Comparison of ENCODE assay signal across 8 cellular contexts in genomic region chr20:44965651-44966029, GRCh38. TPM values are rescaled to one million over a fixed set of nuclear protein-coding genes. Genes with fewer than 3 reads are reported as not detected.
DNase-seq lines count a peak whose midpoint lies in the region; ATAC-seq, FAIRE-seq and TF ChIP-seq lines count a peak whose summit lies in the region.

No MANE protein-coding gene starts in this region.

- peak overlapping the region; percentile 82 for H3K4me2 ChIP-seq in H9 (ENCODE audit: insufficient read depth, insufficient read length, low read length)
- peak overlapping the region; percentile 84 for H3K4me2 ChIP-seq in hepatocyte

- H3K18ac ChIP-seq in H9 (ENCODE audit: insufficient read length, low read depth, low read length), result no peak overlapping the region

- H3K79me2 ChIP-seq in H9 (ENCODE audit: insufficient read depth, low read length), result peaks cover 14% of the 10 kb centered on the region; the same call in 1 of the 2 replicates
- H3K79me2 ChIP-seq in hepatocyte, result peaks cover 39% of the 10 kb centered on the region

- H4K20me1 ChIP-seq in H9 (ENCODE audit: control insufficient read depth, insufficient read depth, insufficient read length) (no peaks in the 10 kb centered on the region), hepatocyte (ENCODE audit: insufficient read depth, poor library complexity, severe bottlenecking) (no peaks in the 10 kb centered on the region)

- H3K23me2 ChIP-seq in H9 (ENCODE audit: insufficient read length, low read depth, low read length, poor library complexity, severe bottlenecking), result peaks cover 5% of the 10 kb centered on the region

- H2BK5ac ChIP-seq in H9 (ENCODE audit: insufficient read length, low read length), result no peak overlapping the region

- H3K27me3 ChIP-seq in H9 (ENCODE audit: insufficient read depth, low read length) (no peaks in the 10 kb centered on the region; the same call in 1 of the 2 replicates), hepatocyte (no peaks in the 10 kb centered on the region), small intestine (ENCODE audit: control insufficient read depth in 2 of 2, insufficient read depth in 2 of 2, low read length in 2 of 2) (no peaks in the 10 kb centered on the region)

- no peak overlapping the region for H3K56ac ChIP-seq in H9 (ENCODE audit: insufficient read length, low read depth, low read length)

- no peak overlapping the region for H3K4ac ChIP-seq in H9 (ENCODE audit: low read depth, low read length)

- peaks cover 44 to 51% of the 10 kb centered on the region in 2 experiments for H3K4me1 Mint-ChIP-seq in H9
- peaks cover 68% of the 10 kb centered on the region for H3K4me1 Mint-ChIP-seq in activated CD4-positive, alpha-beta memory T cell treated with anti-CD3 and anti-CD28 coated beads, Interleukin-2, amount 10 ng/mL, durations not matched to agents 7 days and 5 days

- no peak overlapping the region for H3K14ac ChIP-seq in H9 (ENCODE audit: insufficient read depth, low read length)

- no peaks in the 10 kb centered on the region for H3K4me1 ChIP-seq in H9 (ENCODE audit: insufficient read depth, low read length)
- peaks cover 18% of the 10 kb centered on the region for H3K4me1 ChIP-seq in hepatocyte (ENCODE audit: insufficient read depth)
- H3K4me1 ChIP-seq in small intestine (ENCODE audit: control insufficient read depth in 2 of 2, insufficient read depth in 1 of 2, low read depth in 1 of 2, low read length in 1 of 2), result peaks cover 1 to 8% of the 10 kb centered on the region in 2 donors

- DNase-seq in H9, result no peak
- DNase-seq in activated CD4-positive, alpha-beta memory T cell treated with anti-CD3 and anti-CD28 coated beads, Interleukin-2, amount 10 ng/mL, durations not matched to agents 7 days and 5 days, result no peak
- DNase-seq in hepatocyte (ENCODE audit: low spot score), result no peak
- DNase-seq in small intestine, result no peak
- DNase-seq in nucleus accumbens (lab: John Stamatoyannopoulos, UW), result no peak
- DNase-seq in EL, result no peak

- H3K4me3 ChIP-seq in hepatocyte (peak overlapping the region; percentile 35), small intestine (ENCODE audit: low read depth in 1 of 2, low read length in 2 of 2) (peak overlapping the region in 1 of 2 donors; percentile 82)

- peaks cover 41% of the 10 kb centered on the region for H3K27me3 Mint-ChIP-seq in H9 (ENCODE audit: low read depth)
- H3K27me3 Mint-ChIP-seq in activated CD4-positive, alpha-beta memory T cell treated with anti-CD3 and anti-CD28 coated beads, Interleukin-2, amount 10 ng/mL, durations not matched to agents 7 days and 5 days, result no peaks in the 10 kb centered on the region

- POLR2A ChIA-PET in activated CD4-positive, alpha-beta memory T cell treated with anti-CD3 and anti-CD28 coated beads, Interleukin-2, amount 10 ng/mL, durations not matched to agents 7 days and 5 days (lab: Charles Lee), result interaction anchor here (1.0 to 6.3 kb wide), 10 partner anchors 9 to 434 kb away, joined by 3 to 105 read pairs (median 4); partner anchors contain the start of gene PABPC1L

- H2BK120ac ChIP-seq in H9 (ENCODE audit: low read depth, low read length, poor library complexity, severe bottlenecking), result no peak overlapping the region

- H3K27ac ChIP-seq in H9 (ENCODE audit: insufficient read length, low read depth, low read length) (peak overlapping the region; percentile 11), hepatocyte (peak overlapping the region; percentile 85), small intestine (ENCODE audit: low read depth in 1 of 2, low read length in 1 of 2) (peak overlapping the region; percentile 89 to 98)

- peak overlapping the region; percentile 15 for H3K9ac ChIP-seq in H9 (ENCODE audit: extremely low read depth, insufficient read length, low read length)

- H3K9me3 ChIP-seq in H9 (ENCODE audit: control insufficient read depth, low read depth, low read length), result no peaks in the 10 kb centered on the region
- H3K9me3 ChIP-seq in hepatocyte (ENCODE audit: low read depth), result no peaks in the 10 kb centered on the region
- H3K9me3 ChIP-seq in small intestine (ENCODE audit: control insufficient read depth, low read depth), result no peaks in the 10 kb centered on the region

- H4K91ac ChIP-seq in H9 (ENCODE audit: insufficient read length, low read depth, low read length), result no peak overlapping the region

- peak overlapping the region in 1 of 3 experiments; percentile 63; a peak in 2 of 7 replicates for H3K27ac Mint-ChIP-seq in H9
- peak overlapping the region; percentile 98 for H3K27ac Mint-ChIP-seq in activated CD4-positive, alpha-beta memory T cell treated with anti-CD3 and anti-CD28 coated beads, Interleukin-2, amount 10 ng/mL, durations not matched to agents 7 days and 5 days

- H3K9me2 ChIP-seq in hepatocyte (replicated peaks; ENCODE audit: insufficient read depth), result no peaks in the 10 kb centered on the region

- ATAC-seq in GM18858 (IDR thresholded peaks at IDR 0.05; ENCODE audit: unreplicated experiment), result no peak
- no peak for ATAC-seq in esophagus mucosa

- H2BK15ac ChIP-seq in H9 (ENCODE audit: low read depth, low read length), result no peak overlapping the region

- H3K4me3 Mint-ChIP-seq in H9, result peak overlapping the region; percentile 100
- peak overlapping the region; percentile 94 for H3K4me3 Mint-ChIP-seq in activated CD4-positive, alpha-beta memory T cell treated with anti-CD3 and anti-CD28 coated beads, Interleukin-2, amount 10 ng/mL, durations not matched to agents 7 days and 5 days

- no peak overlapping the region for H3T11ph ChIP-seq in H9 (ENCODE audit: low read length)

- CTCF ChIA-PET in activated CD4-positive, alpha-beta memory T cell treated with anti-CD3 and anti-CD28 coated beads, Interleukin-2, amount 10 ng/mL, durations not matched to agents 7 days and 5 days (lab: Charles Lee), result interaction anchor here (1.1 to 1.5 kb wide), 4 partner anchors 14 to 78 kb away, joined by 3 to 4 read pairs (median 4); no protein-coding TSS in a partner anchor

- no peak overlapping the region for H2BK20ac ChIP-seq in H9 (ENCODE audit: low read depth, low read length, poor library complexity, severe bottlenecking)

- H3K36me3 ChIP-seq in hepatocyte (replicated peaks; ENCODE audit: insufficient read depth, low read depth), result no peaks in the 10 kb centered on the region
- H3K36me3 ChIP-seq in small intestine (ENCODE audit: control insufficient read depth in 2 of 2, insufficient read depth in 2 of 2, low read length in 2 of 2), result no peaks in the 10 kb centered on the region

- no peak overlapping the region for H2AFZ ChIP-seq in H9 (ENCODE audit: low read length)
- peak overlapping the region; percentile 95 for H2AFZ ChIP-seq in hepatocyte

- H2BK12ac ChIP-seq in H9 (ENCODE audit: insufficient read length, low read depth, low read length), result no peak overlapping the region

- WGBS in H9 (ENCODE audit: extremely low coverage, insufficient read length, low lambda C conversion rate), result no CpG with 5 or more reads among the region's 5 CpGs
- 46% methylated on average over 5 of the region's 5 CpGs for WGBS in hepatocyte (ENCODE audit: low lambda C conversion rate, missing lambda C conversion rate)
- 16 to 44% (median 32%) methylated on average over 5 of the region's 5 CpGs for WGBS in small intestine, 3 donors

- peaks cover 0 to 2% (median 0%) of the 10 kb centered on the region in 3 experiments; a peak in 1 of 7 replicates for H3K36me3 Mint-ChIP-seq in H9 (ENCODE audit: insufficient read depth in 1 of 3, low read depth in 3 of 3)
- peaks cover 35% of the 10 kb centered on the region for H3K36me3 Mint-ChIP-seq in activated CD4-positive, alpha-beta memory T cell treated with anti-CD3 and anti-CD28 coated beads, Interleukin-2, amount 10 ng/mL, durations not matched to agents 7 days and 5 days (ENCODE audit: low read depth)

- no peak overlapping the region for H2AK5ac ChIP-seq in H9 (ENCODE audit: insufficient read length, low read length)

- TF ChIP-seq CTCF in H9 (conservative IDR thresholded peaks at IDR 0.05) (no peak), hepatocyte (IDR thresholded peaks at IDR 0.05; ENCODE audit: poor library complexity) (no peak)

- no peak overlapping the region for H4K8ac ChIP-seq in H9 (replicated peaks; ENCODE audit: insufficient read length, low read depth, low read length)

- FAIRE-seq in small intestine (lab: Jason Lieb, UNC), result no peak

- H4K5ac ChIP-seq in H9 (ENCODE audit: insufficient read length, low read depth, low read length), result no peak overlapping the region

- H3K79me1 ChIP-seq in H9 (ENCODE audit: insufficient read depth, low read depth, low read length, poor library complexity, severe bottlenecking), result no peaks in the 10 kb centered on the region

- H3K9me3 Mint-ChIP-seq in H9, result no peaks in the 10 kb centered on the region; a peak in 2 of 5 replicates
- no peaks in the 10 kb centered on the region for H3K9me3 Mint-ChIP-seq in activated CD4-positive, alpha-beta memory T cell treated with anti-CD3 and anti-CD28 coated beads, Interleukin-2, amount 10 ng/mL, durations not matched to agents 7 days and 5 days

- no peak overlapping the region for H3K23ac ChIP-seq in H9 (ENCODE audit: insufficient read length, low read depth, low read length)

RNA-seq across cellular contexts. Expression of gene STK4, which starts 0.7 kb away (rescaled TPM):
- total RNA-seq in H9 (2021), result 41.3 and 43.0 TPM in 2 replicates
- total RNA-seq in activated CD4-positive, alpha-beta memory T cell treated with anti-CD3 and anti-CD28 coated beads, Interleukin-2, amount 10 ng/mL, durations not matched to agents 7 days and 5 days, result 100 to 1,000 TPM; 204 to 213 TPM
- 16.5 and 21.4 TPM in 2 replicates for total RNA-seq in hepatocyte
- polyA plus RNA-seq in hepatocyte, result 11.4 and 16.4 TPM in 2 replicates
- polyA plus RNA-seq in small intestine, result 1 to 10 TPM; 6.9 to 9.7 (median 8.1) TPM
- 15.8 TPM for total RNA-seq in esophagus mucosa

RNA-seq across cellular contexts. Expression of gene TOMM34, which starts 5.4 kb away (rescaled TPM):
- 37.5 and 40.1 TPM in 2 replicates for total RNA-seq in H9 (2021)
- 10 to 100 TPM; 16.0 to 16.4 TPM for total RNA-seq in activated CD4-positive, alpha-beta memory T cell treated with anti-CD3 and anti-CD28 coated beads, Interleukin-2, amount 10 ng/mL, durations not matched to agents 7 days and 5 days
- total RNA-seq in hepatocyte, result 32.0 and 41.6 TPM in 2 replicates
- 44.1 and 50.0 TPM in 2 replicates for polyA plus RNA-seq in hepatocyte
- polyA plus RNA-seq in small intestine, result 10 to 100 TPM in 2 of 3 donors, 1 to 10 TPM in 1; 9.6 to 34.1 (median 13.5) TPM
- total RNA-seq in esophagus mucosa, result 11.4 TPM

RNA-seq across cellular contexts. Expression of gene PABPC1L, which starts 55.8 kb away (rescaled TPM):
- 83.5 and 92.0 TPM in 2 replicates for total RNA-seq in H9 (2021)
- 10 to 100 TPM; 57.9 to 58.9 TPM for total RNA-seq in activated CD4-positive, alpha-beta memory T cell treated with anti-CD3 and anti-CD28 coated beads, Interleukin-2, amount 10 ng/mL, durations not matched to agents 7 days and 5 days
- 18.0 and 23.5 TPM in 2 replicates for total RNA-seq in hepatocyte
- polyA plus RNA-seq in hepatocyte, result 15.6 and 29.6 TPM in 2 replicates
- 10 to 100 TPM in 1 of 3 donors, 1 to 10 TPM in 2; 7.0 to 10.7 (median 8.5) TPM for polyA plus RNA-seq in small intestine
- 10.0 TPM for total RNA-seq in esophagus mucosa

Comparison
In these comparisons a context has a peak if more than half of its experiments do, and no peak if none do; other contexts are left out.
1. H3K27ac ChIP-seq: peak in every context shown above with its lines; median percentile 94 in small intestine; 85 in hepatocyte; 11 in H9.